ENCODE assay signal across 33 cellular contexts in genomic region chr6:81233990-81234389, GRCh38.
"Had no signal": no experiment of that assay in that cellular context is flagged by ENCODE, and none has a peak within 500 bp of the region (broad histone marks: within the 10 kb centered on the region; RNA-seq: fewer than 3 reads in every experiment).

No MANE protein-coding gene starts in this region.

- H3K4me3 ChIP-seq: body of pancreas, breast epithelium had no signal

- H3K4me3 Mint-ChIP-seq: activated B cell treated with CpG ODN at 0.5 μM for 24 hours; activated CD4-positive, alpha-beta memory T cell treated with anti-CD3 and anti-CD28 coated beads for 36 hours; activated CD4-positive, alpha-beta T cell treated with anti-CD3 and anti-CD28 coated beads, Interleukin-2, amount 10 ng/mL, durations not matched to agents 24 days and 14 days; activated CD8-positive, alpha-beta T cell treated with anti-CD3 and anti-CD28 coated beads for 36 hours; activated naive CD4-positive, alpha-beta T cell treated with anti-CD3 and anti-CD28 coated beads, Interleukin-2, amount 10 ng/mL, durations not matched to agents 7 days and 5 days; activated naive CD4-positive, alpha-beta T cell treated with anti-CD3 and anti-CD28 coated beads, Interleukin-2, amount 50 U/mL, for 24 hours; activated naive CD8-positive, alpha-beta T cell; activated naive CD8-positive, alpha-beta T cell treated with anti-CD3 and anti-CD28 coated beads, Interleukin-2, amount 10 ng/mL, durations not matched to agents 7 days and 5 days; activated naive CD8-positive, alpha-beta T cell treated with anti-CD3 and anti-CD28 coated beads, Interleukin-2, amount 50 U/mL, for 24 hours; activated T-cell treated with anti-CD3 and anti-CD28 coated beads, Interleukin-2, amount 50 U/mL, for 4 hours; activated T-cell treated with anti-CD3 and anti-CD28 coated beads, Interleukin-2, amount 50 U/mL, for 72 hours; activated T-helper 1 cell treated with anti-CD3 and anti-CD28 coated beads, Interleukin-12 subunit alpha, Interleukin-12 subunit beta, Interleukin-2, Interleukin-4 antibody, amounts not matched to agents 30 ng/mL and 10 ng/mL and 1 ng/mL, durations not matched to agents 14 hours and 24 hours and 36 hours; activated T-helper 17 cell treated with anti-CD3 and anti-CD28 coated beads, Interleukin-2, amount 50 U/mL, for 72 hours; T-helper 1 cell treated with Interleukin-12 subunit alpha and Interleukin-12 subunit beta and Interleukin-4 antibody, amounts not matched to agents 30 μg/mL and 1 μg/mL, for 36 hours; T-helper 2 cell treated with Interferon-gamma antibody and Interleukin-4, amounts not matched to agents 5 μg/mL and 100 μg/mL, for 36 hours had no signal

- H3K36me3 ChIP-seq: brain microvascular endothelial cell, breast epithelium had no signal

- H3K9me3 Mint-ChIP-seq: activated B cell treated with CpG ODN at 0.5 μM for 24 hours; activated CD4-positive, alpha-beta memory T cell treated with anti-CD3 and anti-CD28 coated beads for 36 hours; activated CD4-positive, alpha-beta T cell treated with anti-CD3 and anti-CD28 coated beads, Interleukin-2, amount 10 ng/mL, durations not matched to agents 24 days and 14 days; activated CD8-positive, alpha-beta T cell treated with anti-CD3 and anti-CD28 coated beads for 36 hours; activated naive CD4-positive, alpha-beta T cell treated with anti-CD3 and anti-CD28 coated beads, Interleukin-2, amount 10 ng/mL, durations not matched to agents 7 days and 5 days; activated naive CD4-positive, alpha-beta T cell treated with anti-CD3 and anti-CD28 coated beads, Interleukin-2, amount 50 U/mL, for 24 hours; activated naive CD8-positive, alpha-beta T cell treated with anti-CD3 and anti-CD28 coated beads, Interleukin-2, amount 10 ng/mL, durations not matched to agents 7 days and 5 days; activated T-cell treated with anti-CD3 and anti-CD28 coated beads, Interleukin-2, amount 50 U/mL, for 4 hours; activated T-helper 1 cell treated with anti-CD3 and anti-CD28 coated beads, Interleukin-12 subunit alpha, Interleukin-12 subunit beta, Interleukin-2, Interleukin-4 antibody, amounts not matched to agents 30 ng/mL and 10 ng/mL and 1 ng/mL, durations not matched to agents 14 hours and 24 hours and 36 hours; T-helper 1 cell treated with Interleukin-12 subunit alpha and Interleukin-12 subunit beta and Interleukin-4 antibody, amounts not matched to agents 30 μg/mL and 1 μg/mL, for 36 hours; T-helper 2 cell treated with Interferon-gamma antibody and Interleukin-4, amounts not matched to agents 5 μg/mL and 100 μg/mL, for 36 hours had no signal

- H3K27me3 ChIP-seq: body of pancreas, brain microvascular endothelial cell, breast epithelium had no signal

- H3K36me3 Mint-ChIP-seq: activated CD4-positive, alpha-beta memory T cell treated with anti-CD3 and anti-CD28 coated beads for 36 hours; activated naive CD4-positive, alpha-beta T cell treated with anti-CD3 and anti-CD28 coated beads, Interleukin-2, amount 10 ng/mL, durations not matched to agents 7 days and 5 days; activated naive CD4-positive, alpha-beta T cell treated with anti-CD3 and anti-CD28 coated beads, Interleukin-2, amount 50 U/mL, for 24 hours; activated naive CD8-positive, alpha-beta T cell; activated naive CD8-positive, alpha-beta T cell treated with anti-CD3 and anti-CD28 coated beads, Interleukin-2, amount 10 ng/mL, durations not matched to agents 7 days and 5 days had no signal

- H3K9me3 ChIP-seq: body of pancreas, breast epithelium had no signal

- H3K4me1 Mint-ChIP-seq: activated B cell treated with CpG ODN at 0.5 μM for 24 hours; activated CD4-positive, alpha-beta T cell treated with anti-CD3 and anti-CD28 coated beads, Interleukin-2, amount 10 ng/mL, durations not matched to agents 24 days and 14 days; activated naive CD4-positive, alpha-beta T cell treated with anti-CD3 and anti-CD28 coated beads, Interleukin-2, amount 10 ng/mL, durations not matched to agents 7 days and 5 days; activated naive CD4-positive, alpha-beta T cell treated with anti-CD3 and anti-CD28 coated beads, Interleukin-2, amount 50 U/mL, for 24 hours; activated naive CD8-positive, alpha-beta T cell treated with anti-CD3 and anti-CD28 coated beads, Interleukin-2, amount 10 ng/mL, durations not matched to agents 7 days and 5 days; activated naive CD8-positive, alpha-beta T cell treated with anti-CD3 and anti-CD28 coated beads, Interleukin-2, amount 50 U/mL, for 24 hours; activated T-helper 17 cell treated with anti-CD3 and anti-CD28 coated beads, Interleukin-2, amount 50 U/mL, for 72 hours had no signal

- H3K27me3 Mint-ChIP-seq: activated B cell treated with CpG ODN at 0.5 μM for 24 hours; activated CD4-positive, alpha-beta memory T cell treated with anti-CD3 and anti-CD28 coated beads for 36 hours; activated CD4-positive, alpha-beta T cell treated with anti-CD3 and anti-CD28 coated beads, Interleukin-2, amount 10 ng/mL, durations not matched to agents 24 days and 14 days; activated CD8-positive, alpha-beta T cell treated with anti-CD3 and anti-CD28 coated beads for 36 hours; activated naive CD4-positive, alpha-beta T cell treated with anti-CD3 and anti-CD28 coated beads, Interleukin-2, amount 10 ng/mL, durations not matched to agents 7 days and 5 days; activated naive CD4-positive, alpha-beta T cell treated with anti-CD3 and anti-CD28 coated beads, Interleukin-2, amount 50 U/mL, for 24 hours; activated naive CD8-positive, alpha-beta T cell; activated naive CD8-positive, alpha-beta T cell treated with anti-CD3 and anti-CD28 coated beads, Interleukin-2, amount 10 ng/mL, durations not matched to agents 7 days and 5 days; activated naive CD8-positive, alpha-beta T cell treated with anti-CD3 and anti-CD28 coated beads, Interleukin-2, amount 50 U/mL, for 24 hours; activated T-helper 17 cell treated with anti-CD3 and anti-CD28 coated beads, Interleukin-2, amount 50 U/mL, for 72 hours had no signal

- DNase-seq: activated B cell treated with CpG ODN at 0.5 μM for 24 hours; activated CD4-positive, alpha-beta memory T cell treated with anti-CD3 and anti-CD28 coated beads for 36 hours; activated CD4-positive, alpha-beta T cell treated with anti-CD3 and anti-CD28 coated beads for 4 hours; activated CD4-positive, alpha-beta T cell treated with anti-CD3 and anti-CD28 coated beads, Interleukin-2, amount 10 ng/mL, durations not matched to agents 24 days and 14 days; activated CD4-positive, alpha-beta T cell treated with anti-CD3 and anti-CD28 coated beads, Interleukin-2, amount 50 U/mL, for 1 hour; activated CD4-positive, alpha-beta T cell treated with anti-CD3 and anti-CD28 coated beads, Interleukin-2, amount 50 U/mL, for 4 hours; activated CD4-positive, CD25-positive, alpha-beta regulatory T cell treated with anti-CD3 and anti-CD28 coated beads, Interleukin-2, amount 50 U/mL, for 72 hours; activated CD8-positive, alpha-beta memory T cell treated with anti-CD3 and anti-CD28 coated beads, Interleukin-2, amount 50 U/mL, for 4 hours; activated CD8-positive, alpha-beta T cell treated with anti-CD3 and anti-CD28 coated beads for 36 hours; activated effector memory CD4-positive, alpha-beta T cell treated with anti-CD3 and anti-CD28 coated beads, Interleukin-2, amount 50 U/mL, for 16 hours; activated naive CD4-positive, alpha-beta T cell treated with anti-CD3 and anti-CD28 coated beads, Interleukin-2, amount 10 ng/mL, durations not matched to agents 7 days and 5 days; activated naive CD4-positive, alpha-beta T cell treated with Interleukin-2 at 50 U/mL for 16 hours; activated naive CD8-positive, alpha-beta T cell treated with anti-CD3 and anti-CD28 coated beads, Interleukin-2, amount 10 ng/mL, durations not matched to agents 7 days and 5 days; activated naive CD8-positive, alpha-beta T cell treated with anti-CD3 and anti-CD28 coated beads, Interleukin-2, amount 50 U/mL, for 24 hours; activated T-cell treated with anti-CD3 and anti-CD28 coated beads for 4 hours; activated T-cell treated with anti-CD3 and anti-CD28 coated beads, Interleukin-2, amount 50 U/mL, for 1 hour; activated T-cell treated with anti-CD3 and anti-CD28 coated beads, Interleukin-2, amount 50 U/mL, for 4 hours; activated T-cell treated with anti-CD3 and anti-CD28 coated beads, Interleukin-2, amount 50 U/mL, for 72 hours; amniotic stem cell; aorta; body of pancreas; brain microvascular endothelial cell; central memory CD4-positive, alpha-beta T cell; T-helper 2 cell; T-helper 9 cell had no signal

- H3K27ac Mint-ChIP-seq: activated B cell treated with CpG ODN at 0.5 μM for 24 hours; activated CD4-positive, alpha-beta memory T cell treated with anti-CD3 and anti-CD28 coated beads for 36 hours; activated CD4-positive, alpha-beta T cell treated with anti-CD3 and anti-CD28 coated beads, Interleukin-2, amount 10 ng/mL, durations not matched to agents 24 days and 14 days; activated CD8-positive, alpha-beta T cell treated with anti-CD3 and anti-CD28 coated beads for 36 hours; activated naive CD4-positive, alpha-beta T cell treated with anti-CD3 and anti-CD28 coated beads, Interleukin-2, amount 10 ng/mL, durations not matched to agents 7 days and 5 days; activated naive CD4-positive, alpha-beta T cell treated with anti-CD3 and anti-CD28 coated beads, Interleukin-2, amount 50 U/mL, for 24 hours; activated naive CD8-positive, alpha-beta T cell; activated naive CD8-positive, alpha-beta T cell treated with anti-CD3 and anti-CD28 coated beads, Interleukin-2, amount 10 ng/mL, durations not matched to agents 7 days and 5 days; activated naive CD8-positive, alpha-beta T cell treated with anti-CD3 and anti-CD28 coated beads, Interleukin-2, amount 50 U/mL, for 24 hours; activated T-cell treated with anti-CD3 and anti-CD28 coated beads, Interleukin-2, amount 50 U/mL, for 72 hours; activated T-helper 1 cell treated with anti-CD3 and anti-CD28 coated beads, Interleukin-12 subunit alpha, Interleukin-12 subunit beta, Interleukin-2, Interleukin-4 antibody, amounts not matched to agents 30 ng/mL and 10 ng/mL and 1 ng/mL, durations not matched to agents 14 hours and 24 hours and 36 hours; activated T-helper 17 cell treated with anti-CD3 and anti-CD28 coated beads, Interleukin-2, amount 50 U/mL, for 72 hours; T-helper 1 cell treated with Interleukin-12 subunit alpha and Interleukin-12 subunit beta and Interleukin-4 antibody, amounts not matched to agents 30 μg/mL and 1 μg/mL, for 36 hours; T-helper 2 cell treated with Interferon-gamma antibody and Interleukin-4, amounts not matched to agents 5 μg/mL and 100 μg/mL, for 36 hours had no signal

- H3K4me1 ChIP-seq: body of pancreas, breast epithelium had no signal

- H3K27ac ChIP-seq: body of pancreas, brain microvascular endothelial cell, breast epithelium, VCaP had no signal

- ATAC-seq: activated CD8-positive, alpha-beta T cell treated with anti-CD3 and anti-CD28 coated beads for 36 hours; activated naive CD8-positive, alpha-beta T cell treated with anti-CD3 and anti-CD28 coated beads, Interleukin-2, amount 50 U/mL, for 24 hours; activated T-cell treated with anti-CD3 and anti-CD28 coated beads, Interleukin-2, amount 50 U/mL, for 4 hours; activated T-cell treated with anti-CD3 and anti-CD28 coated beads, Interleukin-2, amount 50 U/mL, for 72 hours; activated T-helper 17 cell treated with anti-CD3 and anti-CD28 coated beads, Interleukin-2, amount 50 U/mL, for 72 hours; body of pancreas had no signal
